In the genomic region with DNA sequence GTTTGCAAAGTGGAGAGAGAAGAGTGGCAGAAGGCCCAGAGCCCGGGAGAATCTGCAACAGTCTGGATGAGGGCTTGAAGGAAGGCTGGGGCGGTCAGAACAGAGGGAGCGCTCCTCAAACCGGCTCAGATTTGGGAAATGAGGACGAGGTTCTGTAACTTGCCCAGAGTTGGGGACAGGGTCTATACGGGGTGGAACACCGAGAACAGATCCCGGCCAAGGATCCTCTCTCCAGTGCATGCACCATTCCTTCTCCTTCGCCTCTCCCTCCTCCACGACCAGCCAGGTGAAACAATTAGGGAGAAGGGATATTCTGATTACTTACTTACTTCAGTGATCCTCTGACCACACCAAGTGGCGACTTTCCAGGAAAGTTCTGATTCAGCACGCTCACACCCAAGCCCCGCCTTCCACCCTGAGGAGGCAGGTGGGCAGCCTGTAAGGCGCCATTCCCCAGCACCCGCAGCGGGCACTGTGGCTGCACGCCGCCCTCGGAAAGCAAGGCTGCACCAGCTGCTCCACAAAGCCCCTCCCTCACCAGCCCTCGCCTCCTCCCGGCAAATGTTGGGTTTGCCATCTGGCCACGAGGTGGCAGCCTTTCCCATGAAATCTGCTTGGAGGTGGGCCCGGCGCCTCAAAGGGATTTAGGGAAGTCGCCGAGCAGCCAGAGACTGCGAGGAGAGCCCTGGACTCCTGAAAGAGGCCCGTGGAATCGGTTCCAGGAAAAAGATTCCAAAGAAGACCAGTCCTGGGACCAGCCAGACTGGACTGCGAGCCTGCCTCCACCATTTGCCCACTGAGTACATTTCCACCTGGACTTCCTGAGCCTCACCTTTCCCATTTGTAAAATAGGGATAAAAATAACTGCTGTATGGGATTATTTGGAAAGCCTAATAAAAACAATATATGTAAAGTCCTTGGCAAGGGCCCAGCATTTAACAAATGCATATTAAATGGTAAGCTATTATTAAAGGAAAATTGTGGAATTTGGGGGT, we compare ENCODE assay signal across 1 cellular context.
A peak's percentile ranks its signal among the peaks of the same experiment; 100 is the strongest.
TF ChIP-seq lines count a peak whose summit lies in the region.

No MANE protein-coding gene starts in this region.

TF ChIP-seq in HepG2, 621 proteins besides CTCF, POLR2A, EP300 and RAD21 (continued from another document and continues in another):
- TF ChIP-seq, protein P1, sequence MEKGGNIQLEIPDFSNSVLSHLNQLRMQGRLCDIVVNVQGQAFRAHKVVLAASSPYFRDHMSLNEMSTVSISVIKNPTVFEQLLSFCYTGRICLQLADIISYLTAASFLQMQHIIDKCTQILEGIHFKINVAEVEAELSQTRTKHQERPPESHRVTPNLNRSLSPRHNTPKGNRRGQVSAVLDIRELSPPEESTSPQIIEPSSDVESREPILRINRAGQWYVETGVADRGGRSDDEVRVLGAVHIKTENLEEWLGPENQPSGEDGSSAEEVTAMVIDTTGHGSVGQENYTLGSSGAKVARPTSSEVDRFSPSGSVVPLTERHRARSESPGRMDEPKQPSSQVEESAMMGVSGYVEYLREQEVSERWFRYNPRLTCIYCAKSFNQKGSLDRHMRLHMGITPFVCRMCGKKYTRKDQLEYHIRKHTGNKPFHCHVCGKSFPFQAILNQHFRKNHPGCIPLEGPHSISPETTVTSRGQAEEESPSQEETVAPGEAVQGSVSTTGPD (CRISPR knock-in tag; IDR thresholded peaks at IDR 0.05), result no peak
- TF ChIP-seq, protein P2, sequence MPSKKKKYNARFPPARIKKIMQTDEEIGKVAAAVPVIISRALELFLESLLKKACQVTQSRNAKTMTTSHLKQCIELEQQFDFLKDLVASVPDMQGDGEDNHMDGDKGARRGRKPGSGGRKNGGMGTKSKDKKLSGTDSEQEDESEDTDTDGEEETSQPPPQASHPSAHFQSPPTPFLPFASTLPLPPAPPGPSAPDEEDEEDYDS (CRISPR knock-in tag; IDR thresholded peaks at IDR 0.05), result no peak
- peak; percentile 80; the same call in 1 of the 2 replicates for TF ChIP-seq SMAD1 (CRISPR knock-in tag; IDR thresholded peaks at IDR 0.05; ENCODE audit: borderline replicate concordance, low read depth)
- TF ChIP-seq, protein P3, sequence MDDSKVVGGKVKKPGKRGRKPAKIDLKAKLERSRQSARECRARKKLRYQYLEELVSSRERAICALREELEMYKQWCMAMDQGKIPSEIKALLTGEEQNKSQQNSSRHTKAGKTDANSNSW (CRISPR knock-in tag; IDR thresholded peaks at IDR 0.05; ENCODE audit: borderline replicate concordance), result no peak
- peak; percentile 30; the same call in 1 of the 2 replicates for TF ChIP-seq ZNF3 (CRISPR knock-in tag; IDR thresholded peaks at IDR 0.05)
- TF ChIP-seq, protein P4, sequence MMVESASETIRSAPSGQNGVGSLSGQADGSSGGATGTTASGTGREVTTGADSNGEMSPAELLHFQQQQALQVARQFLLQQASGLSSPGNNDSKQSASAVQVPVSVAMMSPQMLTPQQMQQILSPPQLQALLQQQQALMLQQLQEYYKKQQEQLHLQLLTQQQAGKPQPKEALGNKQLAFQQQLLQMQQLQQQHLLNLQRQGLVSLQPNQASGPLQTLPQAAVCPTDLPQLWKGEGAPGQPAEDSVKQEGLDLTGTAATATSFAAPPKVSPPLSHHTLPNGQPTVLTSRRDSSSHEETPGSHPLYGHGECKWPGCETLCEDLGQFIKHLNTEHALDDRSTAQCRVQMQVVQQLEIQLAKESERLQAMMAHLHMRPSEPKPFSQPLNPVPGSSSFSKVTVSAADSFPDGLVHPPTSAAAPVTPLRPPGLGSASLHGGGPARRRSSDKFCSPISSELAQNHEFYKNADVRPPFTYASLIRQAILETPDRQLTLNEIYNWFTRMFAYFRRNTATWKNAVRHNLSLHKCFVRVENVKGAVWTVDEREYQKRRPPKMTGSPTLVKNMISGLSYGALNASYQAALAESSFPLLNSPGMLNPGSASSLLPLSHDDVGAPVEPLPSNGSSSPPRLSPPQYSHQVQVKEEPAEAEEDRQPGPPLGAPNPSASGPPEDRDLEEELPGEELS (CRISPR knock-in tag; IDR thresholded peaks at IDR 0.05), result no peak
- TF ChIP-seq ISL2 (CRISPR knock-in tag; IDR thresholded peaks at IDR 0.05), result peak; percentile 30; the same call in 1 of the 2 replicates
- no peak for TF ChIP-seq KDM5A (IDR thresholded peaks at IDR 0.05; ENCODE audit: borderline replicate concordance, low read length)
- TF ChIP-seq ZBTB38 (CRISPR knock-in tag; IDR thresholded peaks at IDR 0.05), result 0 out of 2 replicates have a peak, but pooled peaks have one; percentile 12
- TF ChIP-seq ZNF652 (CRISPR knock-in tag; IDR thresholded peaks at IDR 0.05; ENCODE audit: borderline replicate concordance, low read depth), result no peak; the same call in 1 of the 2 replicates
- 0 out of 2 replicates have a peak, but pooled peaks have one; percentile 30 for TF ChIP-seq MYC (CRISPR knock-in tag; IDR thresholded peaks at IDR 0.05; ENCODE audit: borderline replicate concordance)
- TF ChIP-seq KDM6A (CRISPR knock-in tag; IDR thresholded peaks at IDR 0.05; ENCODE audit: low read depth), result no peak
- TF ChIP-seq ZNF782 (CRISPR knock-in tag; IDR thresholded peaks at IDR 0.05; ENCODE audit: borderline replicate concordance), result peak; percentile 60; the same call in 1 of the 2 replicates
- TF ChIP-seq, protein P5, sequence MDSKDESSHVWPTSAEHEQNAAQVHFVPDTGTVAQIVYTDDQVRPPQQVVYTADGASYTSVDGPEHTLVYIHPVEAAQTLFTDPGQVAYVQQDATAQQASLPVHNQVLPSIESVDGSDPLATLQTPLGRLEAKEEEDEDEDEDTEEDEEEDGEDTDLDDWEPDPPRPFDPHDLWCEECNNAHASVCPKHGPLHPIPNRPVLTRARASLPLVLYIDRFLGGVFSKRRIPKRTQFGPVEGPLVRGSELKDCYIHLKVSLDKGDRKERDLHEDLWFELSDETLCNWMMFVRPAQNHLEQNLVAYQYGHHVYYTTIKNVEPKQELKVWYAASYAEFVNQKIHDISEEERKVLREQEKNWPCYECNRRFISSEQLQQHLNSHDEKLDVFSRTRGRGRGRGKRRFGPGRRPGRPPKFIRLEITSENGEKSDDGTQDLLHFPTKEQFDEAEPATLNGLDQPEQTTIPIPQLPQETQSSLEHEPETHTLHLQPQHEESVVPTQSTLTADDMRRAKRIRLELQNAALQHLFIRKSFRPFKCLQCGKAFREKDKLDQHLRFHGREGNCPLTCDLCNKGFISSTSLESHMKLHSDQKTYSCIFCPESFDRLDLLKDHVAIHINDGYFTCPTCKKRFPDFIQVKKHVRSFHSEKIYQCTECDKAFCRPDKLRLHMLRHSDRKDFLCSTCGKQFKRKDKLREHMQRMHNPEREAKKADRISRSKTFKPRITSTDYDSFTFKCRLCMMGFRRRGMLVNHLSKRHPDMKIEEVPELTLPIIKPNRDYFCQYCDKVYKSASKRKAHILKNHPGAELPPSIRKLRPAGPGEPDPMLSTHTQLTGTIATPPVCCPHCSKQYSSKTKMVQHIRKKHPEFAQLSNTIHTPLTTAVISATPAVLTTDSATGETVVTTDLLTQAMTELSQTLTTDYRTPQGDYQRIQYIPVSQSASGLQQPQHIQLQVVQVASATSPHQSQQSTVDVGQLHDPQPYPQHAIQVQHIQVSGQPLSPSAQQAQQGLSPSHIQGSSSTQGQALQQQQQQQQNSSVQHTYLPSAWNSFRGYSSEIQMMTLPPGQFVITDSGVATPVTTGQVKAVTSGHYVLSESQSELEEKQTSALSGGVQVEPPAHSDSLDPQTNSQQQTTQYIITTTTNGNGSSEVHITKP (CRISPR knock-in tag; IDR thresholded peaks at IDR 0.05; ENCODE audit: low read depth), result peak; percentile 38; the same call in 1 of the 2 replicates
- peak; percentile 74; the same call in 1 of the 2 replicates for TF ChIP-seq MIER3 (CRISPR knock-in tag; IDR thresholded peaks at IDR 0.05; ENCODE audit: borderline replicate concordance)
- TF ChIP-seq, protein P6, sequence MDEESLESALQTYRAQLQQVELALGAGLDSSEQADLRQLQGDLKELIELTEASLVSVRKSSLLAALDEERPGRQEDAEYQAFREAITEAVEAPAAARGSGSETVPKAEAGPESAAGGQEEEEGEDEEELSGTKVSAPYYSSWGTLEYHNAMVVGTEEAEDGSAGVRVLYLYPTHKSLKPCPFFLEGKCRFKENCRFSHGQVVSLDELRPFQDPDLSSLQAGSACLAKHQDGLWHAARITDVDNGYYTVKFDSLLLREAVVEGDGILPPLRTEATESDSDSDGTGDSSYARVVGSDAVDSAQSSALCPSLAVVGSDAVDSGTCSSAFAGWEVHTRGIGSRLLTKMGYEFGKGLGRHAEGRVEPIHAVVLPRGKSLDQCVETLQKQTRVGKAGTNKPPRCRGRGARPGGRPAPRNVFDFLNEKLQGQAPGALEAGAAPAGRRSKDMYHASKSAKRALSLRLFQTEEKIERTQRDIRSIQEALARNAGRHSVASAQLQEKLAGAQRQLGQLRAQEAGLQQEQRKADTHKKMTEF (CRISPR knock-in tag; IDR thresholded peaks at IDR 0.05), result peak; percentile 77
- peak; percentile 23; the same call in 1 of the 2 replicates for TF ChIP-seq NFYB (CRISPR knock-in tag; IDR thresholded peaks at IDR 0.05)
- no peak for TF ChIP-seq PRMT3 (CRISPR knock-in tag; IDR thresholded peaks at IDR 0.05; ENCODE audit: borderline replicate concordance, low read depth)
- TF ChIP-seq, protein P7, sequence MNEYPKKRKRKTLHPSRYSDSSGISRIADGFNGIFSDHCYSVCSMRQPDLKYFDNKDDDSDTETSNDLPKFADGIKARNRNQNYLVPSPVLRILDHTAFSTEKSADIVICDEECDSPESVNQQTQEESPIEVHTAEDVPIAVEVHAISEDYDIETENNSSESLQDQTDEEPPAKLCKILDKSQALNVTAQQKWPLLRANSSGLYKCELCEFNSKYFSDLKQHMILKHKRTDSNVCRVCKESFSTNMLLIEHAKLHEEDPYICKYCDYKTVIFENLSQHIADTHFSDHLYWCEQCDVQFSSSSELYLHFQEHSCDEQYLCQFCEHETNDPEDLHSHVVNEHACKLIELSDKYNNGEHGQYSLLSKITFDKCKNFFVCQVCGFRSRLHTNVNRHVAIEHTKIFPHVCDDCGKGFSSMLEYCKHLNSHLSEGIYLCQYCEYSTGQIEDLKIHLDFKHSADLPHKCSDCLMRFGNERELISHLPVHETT (CRISPR knock-in tag; conservative IDR thresholded peaks at IDR 0.05), result no peak
- TF ChIP-seq SMC3 (IDR thresholded peaks at IDR 0.05; ENCODE audit: low read length), result peak; percentile 71
- peak; percentile 68 for TF ChIP-seq GATAD1 (CRISPR knock-in tag; IDR thresholded peaks at IDR 0.05)
- 0 out of 2 replicates have a peak, but pooled peaks have one; percentile 27 for TF ChIP-seq ZNF12 (CRISPR knock-in tag; IDR thresholded peaks at IDR 0.05)
- TF ChIP-seq ZFY (CRISPR knock-in tag; IDR thresholded peaks at IDR 0.05), result peak; percentile 38; the same call in 1 of the 2 replicates
- peak; percentile 89 for TF ChIP-seq KDM3A (CRISPR knock-in tag; IDR thresholded peaks at IDR 0.05; ENCODE audit: low read depth)
- TF ChIP-seq PHF8 (CRISPR knock-in tag; IDR thresholded peaks at IDR 0.05), result peak; percentile 46; the same call in 1 of the 2 replicates
- no peak for TF ChIP-seq ZNF746 (CRISPR knock-in tag; IDR thresholded peaks at IDR 0.05)
- TF ChIP-seq ZNF672 (CRISPR knock-in tag; IDR thresholded peaks at IDR 0.05), result no peak
- TF ChIP-seq KDM2A (CRISPR knock-in tag; IDR thresholded peaks at IDR 0.05; ENCODE audit: borderline replicate concordance, low read depth), result peak; percentile 79; the same call in 1 of the 2 replicates
- peak; percentile 88; the same call in 1 of the 2 replicates for TF ChIP-seq TSC22D2 (CRISPR knock-in tag; IDR thresholded peaks at IDR 0.05; ENCODE audit: borderline replicate concordance)
- no peak for TF ChIP-seq SMARCC2 (IDR thresholded peaks at IDR 0.05)
- TF ChIP-seq ZNF572 (CRISPR knock-in tag; IDR thresholded peaks at IDR 0.05), result 0 out of 2 replicates have a peak, but pooled peaks have one; percentile 26
- TF ChIP-seq ZNF670 (CRISPR knock-in tag; IDR thresholded peaks at IDR 0.05; ENCODE audit: borderline replicate concordance), result no peak
- TF ChIP-seq ETV6 (CRISPR knock-in tag; conservative IDR thresholded peaks at IDR 0.05), result peak; percentile 68; the same call in 1 of the 2 replicates
- peak; percentile 60 for TF ChIP-seq BCL6 (CRISPR knock-in tag; IDR thresholded peaks at IDR 0.05)
- TF ChIP-seq TEAD3 (CRISPR knock-in tag; optimal IDR thresholded peaks at IDR 0.05; ENCODE audit: borderline replicate concordance), result peak; percentile 28
- peak; percentile 76 for TF ChIP-seq GABPB1 (CRISPR knock-in tag; IDR thresholded peaks at IDR 0.05)
- TF ChIP-seq, protein P8, sequence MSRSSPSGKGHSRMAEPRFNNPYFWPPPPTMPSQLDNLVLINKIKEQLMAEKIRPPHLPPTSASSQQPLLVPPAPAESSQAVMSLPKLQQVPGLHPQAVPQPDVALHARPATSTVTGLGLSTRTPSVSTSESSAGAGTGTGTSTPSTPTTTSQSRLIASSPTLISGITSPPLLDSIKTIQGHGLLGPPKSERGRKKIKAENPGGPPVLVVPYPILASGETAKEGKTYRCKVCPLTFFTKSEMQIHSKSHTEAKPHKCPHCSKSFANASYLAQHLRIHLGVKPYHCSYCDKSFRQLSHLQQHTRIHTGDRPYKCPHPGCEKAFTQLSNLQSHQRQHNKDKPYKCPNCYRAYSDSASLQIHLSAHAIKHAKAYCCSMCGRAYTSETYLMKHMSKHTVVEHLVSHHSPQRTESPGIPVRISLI (CRISPR knock-in tag; IDR thresholded peaks at IDR 0.05; ENCODE audit: borderline replicate concordance), result 0 out of 2 replicates have a peak, but pooled peaks have one; percentile 26
- TF ChIP-seq HNF4A (CRISPR knock-in tag; IDR thresholded peaks at IDR 0.05), result peak; percentile 7; the same call in 1 of the 2 replicates
- peak; percentile 60; the same call in 1 of the 2 replicates for TF ChIP-seq GFI1 (CRISPR knock-in tag; IDR thresholded peaks at IDR 0.05; ENCODE audit: borderline replicate concordance)
- TF ChIP-seq, protein P9, sequence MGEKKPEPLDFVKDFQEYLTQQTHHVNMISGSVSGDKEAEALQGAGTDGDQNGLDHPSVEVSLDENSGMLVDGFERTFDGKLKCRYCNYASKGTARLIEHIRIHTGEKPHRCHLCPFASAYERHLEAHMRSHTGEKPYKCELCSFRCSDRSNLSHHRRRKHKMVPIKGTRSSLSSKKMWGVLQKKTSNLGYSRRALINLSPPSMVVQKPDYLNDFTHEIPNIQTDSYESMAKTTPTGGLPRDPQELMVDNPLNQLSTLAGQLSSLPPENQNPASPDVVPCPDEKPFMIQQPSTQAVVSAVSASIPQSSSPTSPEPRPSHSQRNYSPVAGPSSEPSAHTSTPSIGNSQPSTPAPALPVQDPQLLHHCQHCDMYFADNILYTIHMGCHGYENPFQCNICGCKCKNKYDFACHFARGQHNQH (CRISPR knock-in tag; IDR thresholded peaks at IDR 0.05), result peak; percentile 71; the same call in 1 of the 2 replicates
- peak; percentile 100 for TF ChIP-seq STAG1 (CRISPR knock-in tag; IDR thresholded peaks at IDR 0.05)
- TF ChIP-seq TARDBP (CRISPR knock-in tag; IDR thresholded peaks at IDR 0.05), result peak; percentile 73; the same call in 1 of the 2 replicates
- TF ChIP-seq, protein P10, sequence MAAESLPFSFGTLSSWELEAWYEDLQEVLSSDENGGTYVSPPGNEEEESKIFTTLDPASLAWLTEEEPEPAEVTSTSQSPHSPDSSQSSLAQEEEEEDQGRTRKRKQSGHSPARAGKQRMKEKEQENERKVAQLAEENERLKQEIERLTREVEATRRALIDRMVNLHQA (CRISPR knock-in tag; IDR thresholded peaks at IDR 0.05), result no peak
- TF ChIP-seq EED (CRISPR knock-in tag; IDR thresholded peaks at IDR 0.05), result peak; percentile 63; the same call in 1 of the 2 replicates
- TF ChIP-seq ZFP90 (CRISPR knock-in tag; IDR thresholded peaks at IDR 0.05; ENCODE audit: borderline replicate concordance), result peak; percentile 53; the same call in 1 of the 2 replicates
